16 cellular contexts compared by ENCODE assay signal in the genomic region with DNA sequence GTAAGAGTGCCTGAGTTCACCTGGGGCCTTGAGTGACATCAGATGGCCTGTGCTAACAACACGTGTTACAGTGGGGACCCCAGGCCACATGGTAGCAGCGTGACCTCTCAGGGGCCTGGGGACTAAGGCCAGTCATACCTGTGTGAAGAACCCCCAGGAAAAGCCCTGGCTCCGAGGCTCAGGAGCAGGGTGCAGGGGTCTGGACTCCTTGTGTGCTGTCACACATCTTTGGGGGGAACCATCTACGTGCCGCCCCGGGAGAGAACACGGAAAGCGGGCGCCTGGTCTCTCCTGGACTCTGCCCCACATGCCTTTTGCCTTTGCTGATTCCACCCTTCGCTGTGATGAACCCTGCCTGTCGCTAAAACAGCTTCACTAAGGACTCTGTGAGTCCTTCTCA. TPM values are rescaled to one million over a fixed set of nuclear protein-coding genes. Genes with fewer than 3 reads are reported as not detected.
DNase-seq lines count a peak whose midpoint lies in the region; ATAC-seq, FAIRE-seq and TF ChIP-seq lines count a peak whose summit lies in the region.
"Had no signal": no experiment of that assay in that cellular context is flagged by ENCODE, and none has a peak within 500 bp of the region (broad histone marks: within the 10 kb centered on the region; RNA-seq: fewer than 3 reads in every experiment).

No MANE protein-coding gene starts in this region.

- ATAC-seq in right lobe of liver = no peak
- no peak for ATAC-seq in HepG2
- peak in 1 of 2 donors; percentile 25 for ATAC-seq in stimulated activated naive B cell treated with anti-CD40 and anti-IgM and Interleukin-4, amounts not matched to agents 10 μg/mL and 1 μg/mL and 100 μg/mL, for 72 hours (replicated peaks)
- ATAC-seq in gastroesophageal sphincter = no peak
- no peak for ATAC-seq in GM21360 (IDR thresholded peaks at IDR 0.05; ENCODE audit: unreplicated experiment)
- ATAC-seq: CD8-positive, alpha-beta T cell had no signal

- H3K79me2 ChIP-seq in HepG2 (ENCODE audit: insufficient read depth, low read length) = peaks cover 76% of the 10 kb centered on the region

- peaks cover 0 to 44% (median 17%) of the 10 kb centered on the region in 4 donors for H3K4me1 ChIP-seq in right lobe of liver
- peaks cover 22% of the 10 kb centered on the region for H3K4me1 ChIP-seq in HepG2 (ENCODE audit: insufficient read depth, low read length)
- peaks cover 0 to 6% of the 10 kb centered on the region in 2 donors for H3K4me1 ChIP-seq in neuronal stem cell (ENCODE audit: control insufficient read depth in 2 of 2, insufficient read depth in 1 of 2, low read depth in 1 of 2, low read length in 2 of 2)
- peaks cover 0 to 12% (median 0%) of the 10 kb centered on the region in 3 donors for H3K4me1 ChIP-seq in gastroesophageal sphincter

- H3K4me3 ChIP-seq in right lobe of liver = no peak overlapping the region
- H3K4me3 ChIP-seq in HepG2 (replicated peaks in 1 of 3; ENCODE audit: insufficient read depth in 1 of 3, low read depth in 2 of 3, low read length in 3 of 3) = no peak overlapping the region
- H3K4me3 ChIP-seq in neuronal stem cell (ENCODE audit: low read length in 2 of 2) = no peak overlapping the region
- H3K4me3 ChIP-seq in gastroesophageal sphincter = no peak overlapping the region

- in situ Hi-C loops in HepG2 (cut with HindIII; ENCODE audit: extremely low pct_ligation_motif_present, low pct_unique_long_range_greater_than_20kb) = no loop called here

- no peak overlapping the region for H3K23ac ChIP-seq in neuronal stem cell (ENCODE audit: low read depth, low read length, poor library complexity)

- no peak overlapping the region for H2BK15ac ChIP-seq in neuronal stem cell (ENCODE audit: low read length)

- peak overlapping the region; percentile 50 for H4K8ac ChIP-seq in neuronal stem cell (ENCODE audit: low read depth, low read length)

- no peak overlapping the region for H3K4ac ChIP-seq in neuronal stem cell (ENCODE audit: low read length)

- peak overlapping the region; percentile 82 for H3K18ac ChIP-seq in neuronal stem cell (ENCODE audit: low read length)

- intact Hi-C loops in right lobe of liver (cut with DNase I) (no loop called here), HepG2 (cut with micrococcal nuclease; ENCODE audit: unreplicated experiment) (no loop called here)

- TF ChIP-seq POLR2A in right lobe of liver (IDR thresholded peaks at IDR 0.05) (no peak), HepG2 (IDR thresholded peaks at IDR 0.05; ENCODE audit: insufficient read depth in 1 of 2, low read depth in 2 of 2, low read length in 2 of 2) (no peak), gastroesophageal sphincter (IDR thresholded peaks at IDR 0.05) (no peak)

- H3K4me2 ChIP-seq in HepG2 (ENCODE audit: low read depth, low read length) = no peak overlapping the region
- H3K4me2 ChIP-seq in neuronal stem cell (ENCODE audit: insufficient read depth, low read length, poor library complexity, severe bottlenecking) = no peak overlapping the region

- H3K9me3 ChIP-seq in right lobe of liver (no peaks in the 10 kb centered on the region), HepG2 (ENCODE audit: low read length) (0 out of 2 replicates have a peak, but pooled peaks cover 2% of the 10 kb centered on the region), neuronal stem cell (replicated peaks in 1 of 2; ENCODE audit: control insufficient read depth in 2 of 2, insufficient read depth in 1 of 2, low read depth in 1 of 2, low read length in 2 of 2) (no peaks in the 10 kb centered on the region), gastroesophageal sphincter (no peaks in the 10 kb centered on the region)

- CTCF ChIA-PET in HepG2 (lab: Yijun Ruan, JAX; ENCODE audit: low intra/inter-chr PET ratio, low total read pairs) = no interaction called here

- H3K27ac ChIP-seq in right lobe of liver (peak overlapping the region in 2 of 3 donors; percentile 66 to 76), HepG2 (ENCODE audit: extremely low read length, insufficient read depth, low read length) (no peak overlapping the region), neuronal stem cell (replicated peaks; ENCODE audit: low read length) (no peak overlapping the region), gastroesophageal sphincter (no peak overlapping the region)
- H3K27ac ChIP-seq: C4-2B had no signal

- POLR2A ChIA-PET in HepG2 (lab: Yijun Ruan, JAX) = no interaction called here

- no peak overlapping the region for H3K27ac Mint-ChIP-seq in chondrocyte (ENCODE audit: unreplicated experiment)
- H3K27ac Mint-ChIP-seq in stimulated activated naive B cell treated with anti-CD40 and anti-IgM and Interleukin-4, amounts not matched to agents 10 μg/mL and 1 μg/mL and 100 μg/mL, for 72 hours = peak overlapping the region; percentile 51
- H3K27ac Mint-ChIP-seq: CD8-positive, alpha-beta T cell had no signal

- no peak overlapping the region for H2AFZ ChIP-seq in HepG2 (ENCODE audit: low read length)
- H2AFZ ChIP-seq in neuronal stem cell (ENCODE audit: low read length) = no peak overlapping the region

- H3K27me3 ChIP-seq in right lobe of liver (no peaks in the 10 kb centered on the region), HepG2 (ENCODE audit: control insufficient read depth in 1 of 2, insufficient read depth in 2 of 2, low read length in 2 of 2) (no peaks in the 10 kb centered on the region), neuronal stem cell (ENCODE audit: control insufficient read depth in 3 of 3, insufficient read depth in 3 of 3, low read depth in 1 of 3, low read length in 3 of 3) (no peaks in the 10 kb centered on the region), gastroesophageal sphincter (peaks cover 41% of the 10 kb centered on the region)

- H3K4me1 Mint-ChIP-seq in chondrocyte (ENCODE audit: low read depth) = peaks cover 4% of the 10 kb centered on the region
- H3K4me1 Mint-ChIP-seq in stimulated activated naive B cell treated with anti-CD40 and anti-IgM and Interleukin-4, amounts not matched to agents 10 μg/mL and 1 μg/mL and 100 μg/mL, for 72 hours = peaks cover 16 to 26% of the 10 kb centered on the region in 2 donors

- no peak overlapping the region for H4K91ac ChIP-seq in neuronal stem cell (ENCODE audit: low read depth, low read length, poor library complexity)

- no TSS peak for BruUV-seq in HepG2 (replicated peaks; lab: Mats Ljungman, UMichigan)

- TF ChIP-seq EP300 in HepG2 (IDR thresholded peaks at IDR 0.05; ENCODE audit: low read depth in 2 of 2, low read length in 2 of 2) (no peak), HepG2 (CRISPR knock-in tag; IDR thresholded peaks at IDR 0.05; ENCODE audit: borderline replicate concordance) (no peak), gastroesophageal sphincter (IDR thresholded peaks at IDR 0.05) (no peak)

- H3K36me3 ChIP-seq in right lobe of liver (no peaks in the 10 kb centered on the region), HepG2 (replicated peaks in 1 of 2; ENCODE audit: control insufficient read depth in 1 of 2, insufficient read depth in 2 of 2, low read length in 2 of 2) (peaks cover 21 to 68% of the 10 kb centered on the region in 2 experiments; a peak in 4 of 5 replicates), neuronal stem cell (replicated peaks in 1 of 2; ENCODE audit: control insufficient read depth in 2 of 2, insufficient read depth in 2 of 2, low read length in 2 of 2) (no peaks in the 10 kb centered on the region), gastroesophageal sphincter (no peaks in the 10 kb centered on the region)

- no peak overlapping the region for H2BK5ac ChIP-seq in neuronal stem cell (ENCODE audit: low read length)

- H4K20me1 ChIP-seq in HepG2 (ENCODE audit: insufficient read depth, low read length) = peaks cover 55% of the 10 kb centered on the region

- TF ChIP-seq CTCF in right lobe of liver (IDR thresholded peaks at IDR 0.05) (no peak), HepG2 (CRISPR knock-in tag; IDR thresholded peaks at IDR 0.05) (no peak), chondrocyte (IDR thresholded peaks at IDR 0.05) (no peak), gastroesophageal sphincter (IDR thresholded peaks at IDR 0.05) (no peak)

- H3K36me3 Mint-ChIP-seq in chondrocyte (ENCODE audit: low read depth) = no peaks in the 10 kb centered on the region
- H3K36me3 Mint-ChIP-seq in stimulated activated naive B cell treated with anti-CD40 and anti-IgM and Interleukin-4, amounts not matched to agents 10 μg/mL and 1 μg/mL and 100 μg/mL, for 72 hours = no peaks in the 10 kb centered on the region
- H3K36me3 Mint-ChIP-seq: CD8-positive, alpha-beta T cell had no signal

- no peak overlapping the region for H2BK120ac ChIP-seq in neuronal stem cell (ENCODE audit: low read depth, low read length)

- peak overlapping the region; percentile 89 for H2AK5ac ChIP-seq in neuronal stem cell (ENCODE audit: low read depth, low read length)

- 76% methylated on average over 3 of the region's 11 CpGs for WGBS in right lobe of liver (ENCODE audit: insufficient coverage, low coverage, low lambda C conversion rate, missing lambda C conversion rate)
- 98% methylated on average over 9 of the region's 11 CpGs for WGBS in HepG2 (ENCODE audit: low lambda C conversion rate)
- no CpG with 5 or more reads among the region's 11 CpGs for WGBS in neuronal stem cell (ENCODE audit: extremely low coverage in 2 of 2, insufficient read length in 2 of 2, insufficient replicate concordance in 1 of 2), 2 donors
- 93 to 95% methylated on average over 4 to 6 of the region's 11 CpGs for WGBS in gastroesophageal sphincter (ENCODE audit: low coverage in 1 of 2), 2 donors

- no peak overlapping the region for H3K4me3 Mint-ChIP-seq in chondrocyte (ENCODE audit: unreplicated experiment)
- no peak overlapping the region for H3K4me3 Mint-ChIP-seq in stimulated activated naive B cell treated with anti-CD40 and anti-IgM and Interleukin-4, amounts not matched to agents 10 μg/mL and 1 μg/mL and 100 μg/mL, for 72 hours
- H3K4me3 Mint-ChIP-seq: CD8-positive, alpha-beta T cell had no signal

- H2BK12ac ChIP-seq in neuronal stem cell (ENCODE audit: low read length) = no peak overlapping the region

- FAIRE-seq in HepG2 (lab: Jason Lieb, UNC) = no peak
- FAIRE-seq: H54 had no signal

- no peak for TF ChIP-seq RAD21 in HepG2 (CRISPR knock-in tag; IDR thresholded peaks at IDR 0.05)

- no peaks in the 10 kb centered on the region for H3K79me1 ChIP-seq in neuronal stem cell (ENCODE audit: low read depth, low read length)

- peaks cover 47% of the 10 kb centered on the region for H3K27me3 Mint-ChIP-seq in chondrocyte (ENCODE audit: low read depth)
- peaks cover 27 to 31% of the 10 kb centered on the region in 2 donors for H3K27me3 Mint-ChIP-seq in stimulated activated naive B cell treated with anti-CD40 and anti-IgM and Interleukin-4, amounts not matched to agents 10 μg/mL and 1 μg/mL and 100 μg/mL, for 72 hours

- DNase-seq in right lobe of liver (peak in 1 of 3 donors; percentile 37), HepG2 (ENCODE audit: low spot score) (no peak), chondrocyte (ENCODE audit: low spot score) (peak; percentile 56), neuronal stem cell (ENCODE audit: low spot score) (no peak), foreskin melanocyte (no peak)
- no peak for DNase-seq in stimulated activated naive B cell treated with anti-CD40 and anti-IgM and Interleukin-4, amounts not matched to agents 10 μg/mL and 1 μg/mL and 100 μg/mL, for 72 hours
- DNase-seq: 8988T; Caco-2; CD8-positive, alpha-beta T cell; DND-41; GF-D8; IMR-90 had no signal

- H3K9ac ChIP-seq in HepG2 (ENCODE audit: insufficient read depth, low read depth, low read length) (no peak overlapping the region), neuronal stem cell (ENCODE audit: low read depth, low read length, poor library complexity) (no peak overlapping the region)

- no peak overlapping the region for H3K14ac ChIP-seq in neuronal stem cell (ENCODE audit: low read length)

- H3K9me3 Mint-ChIP-seq in chondrocyte (ENCODE audit: low read depth) = no peaks in the 10 kb centered on the region
- H3K9me3 Mint-ChIP-seq in stimulated activated naive B cell treated with anti-CD40 and anti-IgM and Interleukin-4, amounts not matched to agents 10 μg/mL and 1 μg/mL and 100 μg/mL, for 72 hours = peaks cover 3 to 4% of the 10 kb centered on the region in 2 donors

RNA-seq across cellular contexts. Expression of gene SHANK2, which starts 48.7 kb away (rescaled TPM):
- total RNA-seq in right lobe of liver (10 to 100 TPM; 21.9 to 50.3 (median 30.9) TPM), HepG2 (2016; rRNA removed; fragmentation: Illumina TruSeq; extraction: Trizol) (10.2 and 10.5 TPM in 2 replicates), chondrocyte (0.53 to 1.6 TPM (median 0.97 TPM) in 3 replicates), gastroesophageal sphincter (10 to 100 TPM in 3 of 4 donors, 1 to 10 TPM in 1; 1.6 to 14.5 (median 13.8) TPM)
- total RNA-seq in HepG2 (2016; cell fraction: cytosol; rRNA removed; fragmentation: Illumina TruSeq; extraction: Trizol; ENCODE audit: low read depth) = 21.4 and 22.4 TPM in 2 replicates
- total RNA-seq in HepG2 (2016; cell fraction: insoluble cytoplasmic fraction; rRNA removed; fragmentation: Illumina TruSeq; extraction: Trizol) = 10.1 and 10.2 TPM in 2 replicates
- total RNA-seq in HepG2 (2016; cell fraction: membrane; rRNA removed; fragmentation: Illumina TruSeq; extraction: Trizol) = 14.0 and 14.5 TPM in 2 replicates
- 30.8 and 38.1 TPM in 2 replicates for total RNA-seq in HepG2 (2016; cell fraction: nucleus; rRNA removed; fragmentation: Illumina TruSeq; extraction: Trizol)
- 13.0 and 16.0 TPM in 2 replicates for polyA plus RNA-seq in HepG2 (2011; rRNA removed)
- polyA plus RNA-seq in HepG2 (2011; cell fraction: cytosol; rRNA removed) = 8.0 and 9.2 TPM in 2 replicates
- 60.2 and 68.0 TPM in 2 replicates for polyA plus RNA-seq in HepG2 (2011; cell fraction: nucleus; rRNA removed)
- polyA plus RNA-seq in HepG2 (2012) = 11.6 and 14.7 TPM in 2 replicates
- polyA plus RNA-seq in HepG2 (2016; cell fraction: cytosol; fragmentation: Illumina TruSeq; extraction: Trizol; ENCODE audit: low read depth) = 1.2 and 1.3 TPM in 2 replicates
- 5.5 and 10.0 TPM in 2 replicates for polyA plus RNA-seq in HepG2 (2016; cell fraction: insoluble cytoplasmic fraction; fragmentation: Illumina TruSeq; extraction: Trizol; ENCODE audit: low read depth)
- 2.4 and 3.2 TPM in 2 replicates for polyA plus RNA-seq in HepG2 (2016; cell fraction: membrane; fragmentation: Illumina TruSeq; extraction: Trizol; ENCODE audit: low read depth)
- polyA plus RNA-seq in HepG2 (2016; cell fraction: nucleus; fragmentation: Illumina TruSeq; extraction: Trizol; ENCODE audit: insufficient read depth, low read depth) = 26.0 and 26.8 TPM in 2 replicates
- polyA minus RNA-seq in HepG2 (2011; rRNA and poly(A)+ RNA removed; ENCODE audit: low replicate concordance) = 0.21 and 90.9 TPM in 2 replicates
- polyA minus RNA-seq in HepG2 (2011; cell fraction: cytosol; rRNA and poly(A)+ RNA removed) = 22.8 and 29.4 TPM in 2 replicates
- 98.9 and 104 TPM in 2 replicates for polyA minus RNA-seq in HepG2 (2011; cell fraction: nucleus; rRNA and poly(A)+ RNA removed)
- 5.0 TPM for polyA plus RNA-seq in neuronal stem cell (2013, experiment 1 of 2)
- 5.0 TPM for polyA plus RNA-seq in neuronal stem cell (2013, experiment 2 of 2)
- total RNA-seq: CD8-positive, alpha-beta T cell had no signal

Comparison
In these comparisons a context has a peak if more than half of its experiments do, and no peak if none do; other contexts are left out.
1. H3K27ac ChIP-seq: peak in right lobe of liver (2 of 3); none in HepG2 (single experiment), neuronal stem cell (single experiment) and gastroesophageal sphincter (0 of 4).